13 cellular contexts compared by ENCODE assay signal in genomic region chr10:43208147-43209063, GRCh38. TPM values are rescaled to one million over a fixed set of nuclear protein-coding genes. Genes with fewer than 3 reads are reported as not detected.
A peak's percentile ranks its signal among the peaks of the same experiment; 100 is the strongest.
DNase-seq lines count a peak whose midpoint lies in the region; ATAC-seq and TF ChIP-seq lines count a peak whose summit lies in the region.
"Had no signal": no experiment of that assay in that cellular context is flagged by ENCODE, and none has a peak within 500 bp of the region (broad histone marks: within the 10 kb centered on the region; RNA-seq: fewer than 3 reads in every experiment).

No MANE protein-coding gene starts in this region.

- H3K27me3 ChIP-seq in BE2C = no peaks in the 10 kb centered on the region
- no peaks in the 10 kb centered on the region for H3K27me3 ChIP-seq in H9 (ENCODE audit: insufficient read depth, low read length)

- H3K27ac Mint-ChIP-seq in H9 (no peak overlapping the region), chondrocyte (ENCODE audit: unreplicated experiment) (no peak overlapping the region), nephron progenitor cell (no peak overlapping the region)
- H3K27ac Mint-ChIP-seq: activated CD4-positive, alpha-beta T cell treated with anti-CD3 and anti-CD28 coated beads, Interleukin-2, amount 10 ng/mL, durations not matched to agents 7 days and 5 days; activated naive CD8-positive, alpha-beta T cell had no signal

- H3K18ac ChIP-seq in H9 (ENCODE audit: insufficient read length, low read depth, low read length) = no peak overlapping the region

- no peak overlapping the region for H2BK5ac ChIP-seq in H9 (ENCODE audit: insufficient read length, low read length)

- H3K4me2 ChIP-seq in H9 (ENCODE audit: insufficient read depth, insufficient read length, low read length) = no peak overlapping the region

- no peak overlapping the region for H4K91ac ChIP-seq in H9 (ENCODE audit: insufficient read length, low read depth, low read length)

- H2BK20ac ChIP-seq in H9 (ENCODE audit: low read depth, low read length, poor library complexity, severe bottlenecking) = no peak overlapping the region

- H3K4me3 Mint-ChIP-seq in H9 = no peak overlapping the region
- no peak overlapping the region for H3K4me3 Mint-ChIP-seq in chondrocyte (ENCODE audit: unreplicated experiment)
- H3K4me3 Mint-ChIP-seq in nephron progenitor cell = no peak overlapping the region
- H3K4me3 Mint-ChIP-seq: activated CD4-positive, alpha-beta T cell treated with anti-CD3 and anti-CD28 coated beads, Interleukin-2, amount 10 ng/mL, durations not matched to agents 7 days and 5 days; activated naive CD8-positive, alpha-beta T cell had no signal

- H3K23ac ChIP-seq in H9 (ENCODE audit: insufficient read length, low read depth, low read length) = no peak overlapping the region

- no peak overlapping the region for H4K5ac ChIP-seq in H9 (ENCODE audit: insufficient read length, low read depth, low read length)

- H3K56ac ChIP-seq in H9 (ENCODE audit: insufficient read length, low read depth, low read length) = no peak overlapping the region

- H3K79me1 ChIP-seq in H9 (ENCODE audit: insufficient read depth, low read depth, low read length, poor library complexity, severe bottlenecking) = no peaks in the 10 kb centered on the region

- H4K8ac ChIP-seq in H9 (replicated peaks; ENCODE audit: insufficient read length, low read depth, low read length) = no peak overlapping the region

- H2BK12ac ChIP-seq in H9 (ENCODE audit: insufficient read length, low read depth, low read length) = no peak overlapping the region

- no peaks in the 10 kb centered on the region for H3K23me2 ChIP-seq in H9 (ENCODE audit: insufficient read length, low read depth, low read length, poor library complexity, severe bottlenecking)

- H3T11ph ChIP-seq in H9 (ENCODE audit: low read length) = no peak overlapping the region

- H3K9me3 ChIP-seq in BE2C = no peaks in the 10 kb centered on the region
- no peaks in the 10 kb centered on the region for H3K9me3 ChIP-seq in H9 (ENCODE audit: control insufficient read depth, low read depth, low read length)
- H3K9me3 ChIP-seq: heart right ventricle had no signal

- no peak overlapping the region for H2AFZ ChIP-seq in H9 (ENCODE audit: low read length)

- no peak overlapping the region for H3K4ac ChIP-seq in H9 (ENCODE audit: low read depth, low read length)

- no peak overlapping the region for H3K4me3 ChIP-seq in BE2C (ENCODE audit: low read depth, low read length)
- H3K4me3 ChIP-seq: GM12878, heart right ventricle had no signal

- H3K27me3 Mint-ChIP-seq in H9 (ENCODE audit: low read depth) (no peaks in the 10 kb centered on the region; the same call in none of the 2 replicates), chondrocyte (ENCODE audit: low read depth) (no peaks in the 10 kb centered on the region), nephron progenitor cell (ENCODE audit: low read depth, poor library complexity) (peaks cover 3% of the 10 kb centered on the region)
- H3K27me3 Mint-ChIP-seq: activated CD4-positive, alpha-beta T cell treated with anti-CD3 and anti-CD28 coated beads, Interleukin-2, amount 10 ng/mL, durations not matched to agents 7 days and 5 days; activated naive CD8-positive, alpha-beta T cell had no signal

- no peak overlapping the region for H2BK15ac ChIP-seq in H9 (ENCODE audit: low read depth, low read length)

- H3K9ac ChIP-seq in H9 (ENCODE audit: extremely low read depth, insufficient read length, low read length) = no peak overlapping the region

- H3K36me3 Mint-ChIP-seq in H9 (ENCODE audit: insufficient read depth in 1 of 3, low read depth in 3 of 3) = no peaks in the 10 kb centered on the region
- H3K36me3 Mint-ChIP-seq in chondrocyte (ENCODE audit: low read depth) = no peaks in the 10 kb centered on the region
- no peaks in the 10 kb centered on the region for H3K36me3 Mint-ChIP-seq in nephron progenitor cell (ENCODE audit: low read depth)
- H3K36me3 Mint-ChIP-seq: activated naive CD8-positive, alpha-beta T cell had no signal

- H3K9me3 Mint-ChIP-seq in H9 = no peaks in the 10 kb centered on the region
- H3K9me3 Mint-ChIP-seq in chondrocyte (ENCODE audit: low read depth) = no peaks in the 10 kb centered on the region
- H3K9me3 Mint-ChIP-seq in nephron progenitor cell = no peaks in the 10 kb centered on the region
- H3K9me3 Mint-ChIP-seq: activated CD4-positive, alpha-beta T cell treated with anti-CD3 and anti-CD28 coated beads, Interleukin-2, amount 10 ng/mL, durations not matched to agents 7 days and 5 days had no signal

- no peaks in the 10 kb centered on the region for H3K36me3 ChIP-seq in BE2C
- H3K36me3 ChIP-seq: heart right ventricle had no signal

- no CpG with 5 or more reads among the region's 16 CpGs for WGBS in H9 (ENCODE audit: extremely low coverage, insufficient read length, low lambda C conversion rate)

- TF ChIP-seq CTCF in BE2C (IDR thresholded peaks at IDR 0.05; ENCODE audit: low read depth, low read length) = no peak
- no peak for TF ChIP-seq CTCF in H9 (conservative IDR thresholded peaks at IDR 0.05)
- no peak for TF ChIP-seq CTCF in chondrocyte (IDR thresholded peaks at IDR 0.05)
- no peak for TF ChIP-seq CTCF in nephron progenitor cell (IDR thresholded peaks at IDR 0.05)

- DNase-seq in BE2C = peak; percentile 3
- DNase-seq in H9 = peak; percentile 24
- DNase-seq in chondrocyte (ENCODE audit: low spot score) = peak; percentile 71
- DNase-seq in nephron progenitor cell = peak; percentile 1
- no peak for DNase-seq in NCI-H774 (lab: John Stamatoyannopoulos, UW)
- no peak for DNase-seq in NCI-H2196 treated with DMSO at 0.1 percent for 48 hours (lab: John Stamatoyannopoulos, UW; ENCODE audit: unreplicated experiment)
- DNase-seq: activated CD4-positive, alpha-beta T cell treated with anti-CD3 and anti-CD28 coated beads, Interleukin-2, amount 10 ng/mL, durations not matched to agents 7 days and 5 days; stimulated activated naive CD4-positive, alpha-beta T cell had no signal

- H3K4me1 Mint-ChIP-seq in H9 = 0 out of 4 replicates have a peak, but pooled peaks cover 0 to 2% of the 10 kb centered on the region in 2 experiments
- H3K4me1 Mint-ChIP-seq in chondrocyte (ENCODE audit: low read depth) = no peaks in the 10 kb centered on the region
- peaks cover 5% of the 10 kb centered on the region for H3K4me1 Mint-ChIP-seq in nephron progenitor cell

- H3K4me1 ChIP-seq in BE2C (no peaks in the 10 kb centered on the region), H9 (ENCODE audit: insufficient read depth, low read length) (no peaks in the 10 kb centered on the region)

- no peak for ATAC-seq in HG03097 (IDR thresholded peaks at IDR 0.05; ENCODE audit: low FRiP score, unreplicated experiment)
- ATAC-seq in GM18511 (IDR thresholded peaks at IDR 0.05; ENCODE audit: unreplicated experiment) = no peak
- ATAC-seq: GM12878, heart right ventricle had no signal

- no peak overlapping the region for H2BK120ac ChIP-seq in H9 (ENCODE audit: low read depth, low read length, poor library complexity, severe bottlenecking)

- no peak overlapping the region for H2AK5ac ChIP-seq in H9 (ENCODE audit: insufficient read length, low read length)

- no peak overlapping the region for H3K27ac ChIP-seq in H9 (ENCODE audit: insufficient read length, low read depth, low read length)
- H3K27ac ChIP-seq: heart right ventricle had no signal

- H4K20me1 ChIP-seq in H9 (ENCODE audit: control insufficient read depth, insufficient read depth, insufficient read length) = no peaks in the 10 kb centered on the region

- H3K79me2 ChIP-seq in H9 (ENCODE audit: insufficient read depth, low read length) = no peaks in the 10 kb centered on the region

- H3K14ac ChIP-seq in H9 (ENCODE audit: insufficient read depth, low read length) = no peak overlapping the region

RNA-seq across cellular contexts. Expression of gene RASGEF1A, which starts 58.5 kb away (rescaled TPM):
- polyA plus RNA-seq in BE2C (2012; ENCODE audit: insufficient read depth, insufficient read length, low read depth) = 0.25 TPM
- total RNA-seq in H9 (2021) (17.6 and 20.0 TPM in 2 replicates), chondrocyte (0.05 to 0.18 TPM in 2 of 3 replicates, not detected in the other)

Comparison
In these comparisons a context has a peak if more than half of its experiments do, and no peak if none do; other contexts are left out.
1. DNase-seq: peak in BE2C (single experiment), H9 (single experiment), chondrocyte (single experiment) and nephron progenitor cell (single experiment); none in NCI-H774 (single experiment) and NCI-H2196 treated with DMSO at 0.1 percent for 48 hours (single experiment).
2. RNA of gene RASGEF1A, which starts 58.5 kb away (total RNA-seq): 17.6 to 20.0 TPM in H9; 0.05 to 0.18 TPM in chondrocyte; every median in the first group is over 10 times any median in the second.